11 cellular contexts compared by ENCODE assay signal in genomic region chr5:141493500-141494422, GRCh38. TPM values are rescaled to one million over a fixed set of nuclear protein-coding genes. Genes with fewer than 3 reads are reported as not detected.
DNase-seq lines count a peak whose midpoint lies in the region; ATAC-seq, FAIRE-seq and TF ChIP-seq lines count a peak whose summit lies in the region.
"Had no signal": no experiment of that assay in that cellular context is flagged by ENCODE, and none has a peak within 500 bp of the region (broad histone marks: within the 10 kb centered on the region; RNA-seq: fewer than 3 reads in every experiment).

No MANE protein-coding gene starts in this region.

- no peak for FAIRE-seq in kidney (lab: Jason Lieb, UNC)

- intact Hi-C loops in kidney (cut with DNase I) = no loop called here

- ATAC-seq in GM21526 (IDR thresholded peaks at IDR 0.05; ENCODE audit: low FRiP score, unreplicated experiment) = no peak

- TF ChIP-seq CTCF in HFFc6 (IDR thresholded peaks at IDR 0.05) (no peak), cardiac fibroblast (IDR thresholded peaks at IDR 0.05; ENCODE audit: low read depth, low read length) (no peak), kidney (IDR thresholded peaks at IDR 0.05; ENCODE audit: borderline replicate concordance, extremely low read depth, insufficient read depth) (no peak)

- H3K4me1 Mint-ChIP-seq in HFFc6 (ENCODE audit: low read depth) = peaks cover 51% of the 10 kb centered on the region

- H3K9ac ChIP-seq in iPS-15b (ENCODE audit: low read depth, low read length) (no peak overlapping the region), stomach smooth muscle (ENCODE audit: low read length in 2 of 2) (no peak overlapping the region), kidney (ENCODE audit: low read length in 2 of 2) (no peak overlapping the region)

- H3K36me3 ChIP-seq in iPS-15b (ENCODE audit: control insufficient read depth, insufficient read depth, low read length) (no peaks in the 10 kb centered on the region), stomach smooth muscle (ENCODE audit: control insufficient read depth in 2 of 2, insufficient read depth in 2 of 2, low read length in 2 of 2) (peaks cover 5 to 26% of the 10 kb centered on the region in 2 donors), kidney (ENCODE audit: control insufficient read depth in 1 of 2, insufficient read depth in 2 of 2, low read length in 2 of 2) (no peaks in the 10 kb centered on the region)

- peak overlapping the region; percentile 41 for H3K27ac ChIP-seq in stomach smooth muscle (ENCODE audit: low read length)
- H3K27ac ChIP-seq in kidney (ENCODE audit: low read depth in 2 of 2, low read length in 2 of 2) = no peak overlapping the region

- peaks cover 14% of the 10 kb centered on the region for H3K36me3 Mint-ChIP-seq in HFFc6 (ENCODE audit: low read depth)
- H3K36me3 Mint-ChIP-seq: activated CD4-positive, alpha-beta memory T cell treated with anti-CD3 and anti-CD28 coated beads for 36 hours; activated naive CD8-positive, alpha-beta T cell treated with anti-CD3 and anti-CD28 coated beads for 36 hours had no signal

- H3K9me3 ChIP-seq in iPS-15b (ENCODE audit: control insufficient read depth, insufficient read depth, low read length) (no peaks in the 10 kb centered on the region), stomach smooth muscle (ENCODE audit: control insufficient read depth in 2 of 2, low read length in 2 of 2) (no peaks in the 10 kb centered on the region), kidney (ENCODE audit: control insufficient read depth in 1 of 2, low read length in 2 of 2) (no peaks in the 10 kb centered on the region)

- H3K4me1 ChIP-seq in iPS-15b (ENCODE audit: control insufficient read depth, insufficient read depth, low read length) = peaks cover 19% of the 10 kb centered on the region
- peaks cover 27% of the 10 kb centered on the region for H3K4me1 ChIP-seq in stomach smooth muscle (ENCODE audit: control insufficient read depth, insufficient read depth, low read length)
- peaks cover 0 to 3% of the 10 kb centered on the region in 2 donors for H3K4me1 ChIP-seq in kidney (ENCODE audit: control insufficient read depth in 1 of 2, insufficient read depth in 1 of 2, low read depth in 1 of 2, low read length in 2 of 2)

- H3K27ac Mint-ChIP-seq in HFFc6 = peak overlapping the region; percentile 83; the same call in 1 of the 2 replicates
- H3K27ac Mint-ChIP-seq: activated CD4-positive, alpha-beta memory T cell treated with anti-CD3 and anti-CD28 coated beads for 36 hours; activated naive CD8-positive, alpha-beta T cell treated with anti-CD3 and anti-CD28 coated beads for 36 hours had no signal

- peaks cover 48% of the 10 kb centered on the region for H3K27me3 ChIP-seq in iPS-15b (ENCODE audit: control insufficient read depth, insufficient read depth, low read length)
- no peaks in the 10 kb centered on the region for H3K27me3 ChIP-seq in stomach smooth muscle (ENCODE audit: control insufficient read depth in 1 of 2, insufficient read depth in 2 of 2, low read length in 2 of 2)

- H3K9me3 Mint-ChIP-seq in HFFc6 = no peaks in the 10 kb centered on the region
- H3K9me3 Mint-ChIP-seq: activated CD4-positive, alpha-beta memory T cell treated with anti-CD3 and anti-CD28 coated beads for 36 hours; activated naive CD8-positive, alpha-beta T cell treated with anti-CD3 and anti-CD28 coated beads for 36 hours had no signal

- no peak overlapping the region for H3K4me3 Mint-ChIP-seq in HFFc6
- H3K4me3 Mint-ChIP-seq: activated CD4-positive, alpha-beta memory T cell treated with anti-CD3 and anti-CD28 coated beads for 36 hours; activated naive CD8-positive, alpha-beta T cell treated with anti-CD3 and anti-CD28 coated beads for 36 hours had no signal

- no peaks in the 10 kb centered on the region for H3K27me3 Mint-ChIP-seq in HFFc6 (ENCODE audit: insufficient read depth)

- DNase-seq in HFFc6 (peak; percentile 59), cardiac fibroblast (ENCODE audit: low read depth in 2 of 2) (peak; percentile 53 to 55), kidney (no peak), SKM-1 (lab: John Stamatoyannopoulos, UW; ENCODE audit: unreplicated experiment) (no peak), SK-N-DZ (ENCODE audit: low spot score) (no peak)
- DNase-seq: activated CD4-positive, alpha-beta memory T cell treated with anti-CD3 and anti-CD28 coated beads for 36 hours; activated naive CD8-positive, alpha-beta T cell treated with anti-CD3 and anti-CD28 coated beads for 36 hours; stimulated activated CD4-positive, alpha-beta T cell treated with anti-CD3 and anti-CD28 coated beads, Interleukin-4, amount 100 ng/mL, for 1 hour had no signal

- H3K4me3 ChIP-seq in cardiac fibroblast (replicated peaks in 1 of 2; ENCODE audit: low read depth in 2 of 2, low read length in 2 of 2) = no peak overlapping the region
- peak overlapping the region; percentile 62 for H3K4me3 ChIP-seq in iPS-15b (ENCODE audit: low read depth, low read length)
- no peak overlapping the region for H3K4me3 ChIP-seq in stomach smooth muscle (ENCODE audit: low read length in 2 of 2)
- no peak overlapping the region for H3K4me3 ChIP-seq in kidney (ENCODE audit: low read length in 2 of 2)

RNA-seq across cellular contexts. Expression of gene PCDHGC5, which starts 4.9 kb away (rescaled TPM):
- 1 to 10 TPM; 2.3 to 5.7 (median 2.7) TPM for total RNA-seq in HFFc6 (2021; fragmentation: NEBNext Ultra II Directional; extraction: Animal tissue kit (Norgen Biotek cat#: 25700))
- 1.4 TPM for total RNA-seq in kidney
- polyA plus RNA-seq in kidney (ENCODE audit: insufficient read depth, low read depth, low replicate concordance) = not detected
- 0.02 and 0.43 TPM in 2 replicates for polyA plus RNA-seq in SK-N-DZ (2014; cell fraction: cytosol; rRNA removed)
- polyA plus RNA-seq in SK-N-DZ (2014; cell fraction: nucleus; rRNA removed) = 0.21 and 0.25 TPM in 2 replicates
- total RNA-seq: activated CD4-positive, alpha-beta memory T cell treated with anti-CD3 and anti-CD28 coated beads for 36 hours; activated naive CD8-positive, alpha-beta T cell treated with anti-CD3 and anti-CD28 coated beads for 36 hours had no signal

RNA-seq across cellular contexts. Expression of gene PCDHGC4, which starts 8.9 kb away (rescaled TPM):
- total RNA-seq in HFFc6 (2021; fragmentation: NEBNext Ultra II Directional; extraction: Animal tissue kit (Norgen Biotek cat#: 25700)) = 1 to 10 TPM in 1 of 6 experiments, under 1 TPM in 5; 0.34 to 1.4 (median 0.62) TPM
- 1.5 TPM for total RNA-seq in kidney
- polyA plus RNA-seq in kidney (ENCODE audit: insufficient read depth, low read depth, low replicate concordance) = not detected
- polyA plus RNA-seq in SK-N-DZ (2014; cell fraction: cytosol; rRNA removed) = 5.1 and 6.8 TPM in 2 replicates
- 2.1 and 3.2 TPM in 2 replicates for polyA plus RNA-seq in SK-N-DZ (2014; cell fraction: nucleus; rRNA removed)
- total RNA-seq: activated CD4-positive, alpha-beta memory T cell treated with anti-CD3 and anti-CD28 coated beads for 36 hours; activated naive CD8-positive, alpha-beta T cell treated with anti-CD3 and anti-CD28 coated beads for 36 hours had no signal

RNA-seq across cellular contexts. Expression of gene PCDHGC3, which starts 18.0 kb away (rescaled TPM):
- 100 to 1,000 TPM; 126 to 150 (median 132) TPM for total RNA-seq in HFFc6 (2021; fragmentation: NEBNext Ultra II Directional; extraction: Animal tissue kit (Norgen Biotek cat#: 25700))
- total RNA-seq in kidney = 51.5 TPM
- polyA plus RNA-seq in kidney (ENCODE audit: insufficient read depth, low read depth, low replicate concordance) = 41.0 TPM
- 21.5 and 27.2 TPM in 2 replicates for polyA plus RNA-seq in SK-N-DZ (2014; cell fraction: cytosol; rRNA removed)
- 6.1 and 16.1 TPM in 2 replicates for polyA plus RNA-seq in SK-N-DZ (2014; cell fraction: nucleus; rRNA removed)
- total RNA-seq: activated CD4-positive, alpha-beta memory T cell treated with anti-CD3 and anti-CD28 coated beads for 36 hours had no signal

Comparison
In these comparisons a context has a peak if more than half of its experiments do, and no peak if none do; other contexts are left out.
1. DNase-seq: peak in HFFc6 (single experiment) and cardiac fibroblast (2 of 2); none in kidney (single experiment), SKM-1 (single experiment) and SK-N-DZ (single experiment).